Comparison of ENCODE assay signal across 26 cellular contexts in genomic region chr5:93748875-93749397, GRCh38.
"Had no signal": no experiment of that assay in that cellular context is flagged by ENCODE, and none has a peak within 500 bp of the region (broad histone marks: within the 10 kb centered on the region; RNA-seq: fewer than 3 reads in every experiment).

No MANE protein-coding gene starts in this region.

- H3K27ac ChIP-seq: gastroesophageal sphincter, hepatocyte, ovary, skin epidermis, transverse colon had no signal

- H3K4me3 ChIP-seq: gastroesophageal sphincter, hepatocyte, ovary, skin epidermis, transverse colon had no signal

- H3K4me3 Mint-ChIP-seq: activated naive CD4-positive, alpha-beta T cell treated with anti-CD3 and anti-CD28 coated beads, Interleukin-2, amount 10 ng/mL, durations not matched to agents 7 days and 5 days; activated naive CD8-positive, alpha-beta T cell treated with anti-CD3 and anti-CD28 coated beads, Interleukin-2, amount 10 ng/mL, durations not matched to agents 7 days and 5 days; activated T-helper 1 cell treated with anti-CD3 and anti-CD28 coated beads, Interleukin-12 subunit alpha, Interleukin-12 subunit beta, Interleukin-2, Interleukin-4 antibody, amounts not matched to agents 30 ng/mL and 10 ng/mL and 1 ng/mL, durations not matched to agents 14 hours and 24 hours and 36 hours; effector memory CD8-positive, alpha-beta T cell; stimulated activated naive B cell treated with anti-CD40 and anti-IgM and Interleukin-4, amounts not matched to agents 10 μg/mL and 1 μg/mL and 100 μg/mL, for 72 hours had no signal

- H3K27ac Mint-ChIP-seq: activated naive CD4-positive, alpha-beta T cell treated with anti-CD3 and anti-CD28 coated beads, Interleukin-2, amount 10 ng/mL, durations not matched to agents 7 days and 5 days; activated naive CD8-positive, alpha-beta T cell treated with anti-CD3 and anti-CD28 coated beads, Interleukin-2, amount 10 ng/mL, durations not matched to agents 7 days and 5 days; activated T-helper 1 cell treated with anti-CD3 and anti-CD28 coated beads, Interleukin-12 subunit alpha, Interleukin-12 subunit beta, Interleukin-2, Interleukin-4 antibody, amounts not matched to agents 30 ng/mL and 10 ng/mL and 1 ng/mL, durations not matched to agents 14 hours and 24 hours and 36 hours; progenitor cell of endocrine pancreas; stimulated activated naive B cell treated with anti-CD40 and anti-IgM and Interleukin-4, amounts not matched to agents 10 μg/mL and 1 μg/mL and 100 μg/mL, for 72 hours had no signal

- H3K9me3 Mint-ChIP-seq: activated naive CD4-positive, alpha-beta T cell treated with anti-CD3 and anti-CD28 coated beads, Interleukin-2, amount 10 ng/mL, durations not matched to agents 7 days and 5 days; activated naive CD8-positive, alpha-beta T cell treated with anti-CD3 and anti-CD28 coated beads, Interleukin-2, amount 10 ng/mL, durations not matched to agents 7 days and 5 days; activated T-helper 1 cell treated with anti-CD3 and anti-CD28 coated beads, Interleukin-12 subunit alpha, Interleukin-12 subunit beta, Interleukin-2, Interleukin-4 antibody, amounts not matched to agents 30 ng/mL and 10 ng/mL and 1 ng/mL, durations not matched to agents 14 hours and 24 hours and 36 hours; effector memory CD8-positive, alpha-beta T cell; stimulated activated naive B cell treated with anti-CD40 and anti-IgM and Interleukin-4, amounts not matched to agents 10 μg/mL and 1 μg/mL and 100 μg/mL, for 72 hours had no signal

- ATAC-seq: effector memory CD8-positive, alpha-beta T cell; gastroesophageal sphincter; left ventricle myocardium superior; sciatic nerve; stimulated activated naive B cell treated with anti-CD40 and anti-IgM and Interleukin-4, amounts not matched to agents 10 μg/mL and 1 μg/mL and 100 μg/mL, for 72 hours had no signal

- H3K4me2 ChIP-seq: hepatocyte had no signal

- H3K4me1 Mint-ChIP-seq: stimulated activated naive B cell treated with anti-CD40 and anti-IgM and Interleukin-4, amounts not matched to agents 10 μg/mL and 1 μg/mL and 100 μg/mL, for 72 hours had no signal

- H3K9me3 ChIP-seq: gastroesophageal sphincter, ovary, transverse colon had no signal

- DNase-seq: activated CD4-positive, alpha-beta T cell treated with anti-CD3 and anti-CD28 coated beads, Interleukin-2, amount 50 U/mL, for 1 hour; activated CD4-positive, CD25-positive, alpha-beta regulatory T cell treated with anti-CD3 and anti-CD28 coated beads, Interleukin-2, amount 50 U/mL, for 72 hours; activated gamma-delta T cell; activated naive CD4-positive, alpha-beta T cell treated with anti-CD3 and anti-CD28 coated beads, Interleukin-2, amount 10 ng/mL, durations not matched to agents 7 days and 5 days; activated naive CD8-positive, alpha-beta T cell treated with anti-CD3 and anti-CD28 coated beads, Interleukin-2, amount 10 ng/mL, durations not matched to agents 7 days and 5 days; activated T-cell treated with anti-CD3 and anti-CD28 coated beads for 4 hours; amniotic stem cell; caudate nucleus; cortex of kidney; effector memory CD8-positive, alpha-beta T cell; erythroblast; islet precursor cell; left ventricle myocardium superior; mammary epithelial cell; ovary; stimulated activated CD4-positive, alpha-beta T cell treated with anti-CD3 and anti-CD28 coated beads, Interleukin-1b, Interleukin-23, amount 100 ng/mL, for 48 hours; stimulated activated CD4-positive, alpha-beta T cell treated with anti-CD3 and anti-CD28 coated beads, Interleukin-4, amount 100 ng/mL, for 4 hours; stimulated activated CD8-positive, alpha-beta memory T cell treated with anti-CD3 and anti-CD28 coated beads, Interleukin-4, amount 100 ng/mL, for 48 hours; stimulated activated naive B cell treated with anti-CD40 and anti-IgM and Interleukin-4, amounts not matched to agents 10 μg/mL and 1 μg/mL and 100 μg/mL, for 72 hours; transverse colon had no signal

- H3K36me3 Mint-ChIP-seq: activated naive CD4-positive, alpha-beta T cell treated with anti-CD3 and anti-CD28 coated beads, Interleukin-2, amount 10 ng/mL, durations not matched to agents 7 days and 5 days had no signal

- H3K36me3 ChIP-seq: gastroesophageal sphincter, ovary, transverse colon had no signal

- H3K27me3 ChIP-seq: gastroesophageal sphincter, hepatocyte, ovary, transverse colon had no signal

- H3K4me1 ChIP-seq: gastroesophageal sphincter, transverse colon had no signal

- H3K27me3 Mint-ChIP-seq: activated naive CD4-positive, alpha-beta T cell treated with anti-CD3 and anti-CD28 coated beads, Interleukin-2, amount 10 ng/mL, durations not matched to agents 7 days and 5 days; effector memory CD8-positive, alpha-beta T cell; progenitor cell of endocrine pancreas; stimulated activated naive B cell treated with anti-CD40 and anti-IgM and Interleukin-4, amounts not matched to agents 10 μg/mL and 1 μg/mL and 100 μg/mL, for 72 hours had no signal

- H3K79me2 ChIP-seq: hepatocyte had no signal

- H2AFZ ChIP-seq: hepatocyte had no signal
